ENCODE assay signal across 25 cellular contexts in genomic region chr22:37248251-37248650, GRCh38. TPM values are rescaled to one million over a fixed set of nuclear protein-coding genes. Genes with fewer than 3 reads are reported as not detected.
A peak's percentile ranks its signal among the peaks of the same experiment; 100 is the strongest.
DNase-seq lines count a peak whose midpoint lies in the region; ATAC-seq, FAIRE-seq and TF ChIP-seq lines count a peak whose summit lies in the region.
"Had no signal": no experiment of that assay in that cellular context is flagged by ENCODE, and none has a peak within 500 bp of the region (broad histone marks: within the 10 kb centered on the region; RNA-seq: fewer than 3 reads in every experiment).

No MANE protein-coding gene starts in this region.

- H3K4me3 ChIP-seq in Karpas-422 (ENCODE audit: low read length), result peak overlapping the region; percentile 66
- H3K4me3 ChIP-seq in astrocyte (ENCODE audit: insufficient read depth, low read depth, low read length), result no peak overlapping the region
- no peak overlapping the region for H3K4me3 ChIP-seq in coronary artery
- H3K4me3 ChIP-seq: HAP-1, transverse colon had no signal

- peak overlapping the region; percentile 41 for H3K27ac Mint-ChIP-seq in activated T-cell treated with anti-CD3 and anti-CD28 coated beads, Interleukin-2, amount 50 U/mL, for 24 hours
- no peak overlapping the region for H3K27ac Mint-ChIP-seq in astrocyte (ENCODE audit: unreplicated experiment)
- peak overlapping the region in 1 of 10 donors; percentile 79 for H3K27ac Mint-ChIP-seq in naive thymus-derived CD8-positive, alpha-beta T cell

- FAIRE-seq in astrocyte (lab: Jason Lieb, UNC), result peak; percentile 20
- FAIRE-seq: kidney had no signal

- H3K9me3 Mint-ChIP-seq in activated T-cell treated with anti-CD3 and anti-CD28 coated beads, Interleukin-2, amount 50 U/mL, for 24 hours, result no peaks in the 10 kb centered on the region
- no peaks in the 10 kb centered on the region for H3K9me3 Mint-ChIP-seq in astrocyte (ENCODE audit: unreplicated experiment)
- H3K9me3 Mint-ChIP-seq in naive thymus-derived CD8-positive, alpha-beta T cell, result no peaks in the 10 kb centered on the region
- H3K9me3 Mint-ChIP-seq: neural crest cell had no signal

- no peaks in the 10 kb centered on the region for H3K27me3 Mint-ChIP-seq in activated T-cell treated with anti-CD3 and anti-CD28 coated beads, Interleukin-2, amount 50 U/mL, for 24 hours
- H3K27me3 Mint-ChIP-seq in astrocyte (ENCODE audit: low read depth, unreplicated experiment), result peaks cover 13% of the 10 kb centered on the region
- no peaks in the 10 kb centered on the region for H3K27me3 Mint-ChIP-seq in naive thymus-derived CD8-positive, alpha-beta T cell

- peaks cover 8% of the 10 kb centered on the region for H3K36me3 Mint-ChIP-seq in activated T-cell treated with anti-CD3 and anti-CD28 coated beads, Interleukin-2, amount 50 U/mL, for 24 hours (ENCODE audit: low read depth)
- H3K36me3 Mint-ChIP-seq in astrocyte (ENCODE audit: low read depth, unreplicated experiment), result no peaks in the 10 kb centered on the region
- H3K36me3 Mint-ChIP-seq in naive thymus-derived CD8-positive, alpha-beta T cell, result no peaks in the 10 kb centered on the region

- peak overlapping the region; percentile 97 for H3K27ac ChIP-seq in Karpas-422 (ENCODE audit: low read length)
- no peak overlapping the region for H3K27ac ChIP-seq in astrocyte (ENCODE audit: low read depth, low read length)
- H3K27ac ChIP-seq in coronary artery, result no peak overlapping the region
- H3K27ac ChIP-seq: C4-2B, HL-60, VCaP had no signal

- H3K79me2 ChIP-seq in Karpas-422 (ENCODE audit: low read length) (peaks cover 9% of the 10 kb centered on the region; the same call in 1 of the 2 replicates), astrocyte (ENCODE audit: insufficient read depth, low read length) (no peaks in the 10 kb centered on the region)

- H3K9me3 ChIP-seq in Karpas-422 (ENCODE audit: low read length), result no peaks in the 10 kb centered on the region
- no peaks in the 10 kb centered on the region for H3K9me3 ChIP-seq in astrocyte (ENCODE audit: insufficient read depth, low read depth, low read length)
- H3K9me3 ChIP-seq: HAP-1, transverse colon had no signal

- no peaks in the 10 kb centered on the region for H4K20me1 ChIP-seq in Karpas-422 (ENCODE audit: insufficient read depth, low read depth, low read length)
- no peaks in the 10 kb centered on the region for H4K20me1 ChIP-seq in astrocyte (ENCODE audit: insufficient read depth, low read length)

- H3K4me1 ChIP-seq in Karpas-422 (ENCODE audit: low read length) (peaks cover 77% of the 10 kb centered on the region), astrocyte (ENCODE audit: insufficient read depth, low read length) (peaks cover 16% of the 10 kb centered on the region)
- H3K4me1 ChIP-seq: HAP-1 had no signal

- H2AFZ ChIP-seq in Karpas-422 (ENCODE audit: low read length) (no peak overlapping the region), astrocyte (ENCODE audit: low read depth, low read length) (no peak overlapping the region)

- no peak for TF ChIP-seq CTCF in astrocyte (IDR thresholded peaks at IDR 0.05; ENCODE audit: insufficient read depth, low read depth, low read length)
- no peak for TF ChIP-seq CTCF in coronary artery (IDR thresholded peaks at IDR 0.05)

- POLR2A ChIA-PET in naive thymus-derived CD8-positive, alpha-beta T cell (lab: Charles Lee), result interaction anchor here (0.7 to 27.3 kb wide), 3 partner anchors 10 to 249 kb away, joined by 3 to 1090 read pairs (median 4); partner anchors contain the start of gene SSTR3

- H3K9ac ChIP-seq in Karpas-422 (ENCODE audit: low read length) (peak overlapping the region; percentile 61), astrocyte (ENCODE audit: low read length) (no peak overlapping the region)

- H3K4me2 ChIP-seq in Karpas-422 (ENCODE audit: low read depth, low read length, poor library complexity, severe bottlenecking), result peak overlapping the region; percentile 60
- no peak overlapping the region for H3K4me2 ChIP-seq in astrocyte (ENCODE audit: low read length)

- DNase-seq in activated T-cell treated with anti-CD3 and anti-CD28 coated beads, Interleukin-2, amount 50 U/mL, for 24 hours, result no peak
- DNase-seq in activated T-cell treated with anti-CD3 and anti-CD28 coated beads, Interleukin-2, amount 50 U/mL, for 1 hour, result no peak
- DNase-seq in Karpas-422 (peak; percentile 89), astrocyte (ENCODE audit: low read depth) (no peak), coronary artery (ENCODE audit: low spot score) (no peak)
- DNase-seq in stimulated activated CD8-positive, alpha-beta memory T cell treated with anti-CD3 and anti-CD28 coated beads, Interleukin-4, amount 100 ng/mL, for 48 hours, result peak; percentile 38
- DNase-seq in naive thymus-derived CD8-positive, alpha-beta T cell, result no peak
- DNase-seq: anterior cingulate cortex; DMS53; hippocampal formation; kidney; NCI-H2029; SHP77 treated with DMSO at 0.1 percent for 48 hours; stimulated activated CD4-positive, alpha-beta T cell treated with anti-CD3 and anti-CD28 coated beads, Interleukin-12 subunit alpha, Interleukin-12 subunit beta, amount 100 ng/mL, for 4 hours; stimulated activated naive CD4-positive, alpha-beta T cell; transverse colon had no signal

- no peak overlapping the region for H3K4me3 Mint-ChIP-seq in activated T-cell treated with anti-CD3 and anti-CD28 coated beads, Interleukin-2, amount 50 U/mL, for 24 hours
- no peak overlapping the region for H3K4me3 Mint-ChIP-seq in astrocyte (ENCODE audit: unreplicated experiment)
- no peak overlapping the region for H3K4me3 Mint-ChIP-seq in naive thymus-derived CD8-positive, alpha-beta T cell
- H3K4me3 Mint-ChIP-seq: neural crest cell had no signal

- H3K36me3 ChIP-seq in Karpas-422 (ENCODE audit: insufficient read depth, low read length) (no peaks in the 10 kb centered on the region), astrocyte (ENCODE audit: insufficient read depth, low read length) (no peaks in the 10 kb centered on the region)
- H3K36me3 ChIP-seq: HAP-1, transverse colon had no signal

- ATAC-seq in GM19395 (IDR thresholded peaks at IDR 0.05; ENCODE audit: unreplicated experiment), result no peak
- ATAC-seq in naive thymus-derived CD8-positive, alpha-beta T cell, result no peak

- H3K9me2 ChIP-seq in Karpas-422 (replicated peaks; ENCODE audit: insufficient read depth, low read length), result no peaks in the 10 kb centered on the region

- H3K27me3 ChIP-seq in Karpas-422 (ENCODE audit: low read length) (no peaks in the 10 kb centered on the region), astrocyte (ENCODE audit: insufficient read depth, low read length) (no peaks in the 10 kb centered on the region)

- peaks cover 26% of the 10 kb centered on the region for H3K4me1 Mint-ChIP-seq in activated T-cell treated with anti-CD3 and anti-CD28 coated beads, Interleukin-2, amount 50 U/mL, for 24 hours (ENCODE audit: low read depth)
- H3K4me1 Mint-ChIP-seq in astrocyte (ENCODE audit: low read depth, unreplicated experiment), result no peaks in the 10 kb centered on the region
- peaks cover 10 to 20% (median 15%) of the 10 kb centered on the region in 4 donors for H3K4me1 Mint-ChIP-seq in naive thymus-derived CD8-positive, alpha-beta T cell

RNA-seq across cellular contexts. Expression of gene RAC2, which starts 4.2 kb away (rescaled TPM):
- 251 and 294 TPM in 2 replicates for total RNA-seq in Karpas-422 (2014; rRNA removed; shearing (Covaris generic); ENCODE audit: low replicate concordance)
- total RNA-seq in astrocyte, result 0.61 and 0.65 TPM in 2 replicates
- total RNA-seq in naive thymus-derived CD8-positive, alpha-beta T cell, result 100 to 1,000 TPM; 295 to 297 TPM
- 1,000 to 10,000 TPM in 2 of 3 donors, 100 to 1,000 TPM in 1; 740 to 1,115 (median 1,110) TPM for polyA plus RNA-seq in naive thymus-derived CD8-positive, alpha-beta T cell

RNA-seq across cellular contexts. Expression of gene CYTH4, which starts 34.1 kb away (rescaled TPM):
- total RNA-seq in Karpas-422 (2014; rRNA removed; shearing (Covaris generic); ENCODE audit: low replicate concordance), result 11.1 and 12.6 TPM in 2 replicates
- total RNA-seq in astrocyte, result not detected in 2 replicates
- total RNA-seq in naive thymus-derived CD8-positive, alpha-beta T cell, result 100 to 1,000 TPM; 177 to 193 TPM
- polyA plus RNA-seq in naive thymus-derived CD8-positive, alpha-beta T cell, result 10 to 100 TPM; 48.9 to 60.8 (median 54.6) TPM
- total RNA-seq: chondrocyte, NCI-H460, neural crest cell had no signal

RNA-seq across cellular contexts. Expression of gene SSTR3, which starts 36.0 kb away (rescaled TPM):
- total RNA-seq in Karpas-422 (2014; rRNA removed; shearing (Covaris generic); ENCODE audit: low replicate concordance), result not detected in 2 replicates
- 0.07 TPM in 1 of 2 replicates, not detected in the other for total RNA-seq in astrocyte
- 10 to 100 TPM; 13.5 to 13.7 TPM for total RNA-seq in naive thymus-derived CD8-positive, alpha-beta T cell
- 1 to 10 TPM; 2.9 to 7.3 (median 4.2) TPM for polyA plus RNA-seq in naive thymus-derived CD8-positive, alpha-beta T cell
- total RNA-seq: chondrocyte, mesenteric fat pad, NCI-H460 had no signal

Comparison
In these comparisons a context has a peak if more than half of its experiments do, and no peak if none do; other contexts are left out.
1. DNase-seq: peak in Karpas-422 (single experiment) and stimulated activated CD8-positive, alpha-beta memory T cell treated with anti-CD3 and anti-CD28 coated beads, Interleukin-4, amount 100 ng/mL, for 48 hours (single experiment); none in activated T-cell treated with anti-CD3 and anti-CD28 coated beads, Interleukin-2, amount 50 U/mL, for 24 hours (single experiment), activated T-cell treated with anti-CD3 and anti-CD28 coated beads, Interleukin-2, amount 50 U/mL, for 1 hour (single experiment), astrocyte (single experiment), coronary artery (single experiment) and naive thymus-derived CD8-positive, alpha-beta T cell (0 of 10).
2. RNA of gene RAC2, which starts 4.2 kb away (total RNA-seq): 295 to 297 TPM in naive thymus-derived CD8-positive, alpha-beta T cell and 251 to 294 TPM in Karpas-422; 0.61 to 0.65 TPM in astrocyte; every median in the first group is over 100 times any median in the second.
3. RNA of gene SSTR3, which starts 36.0 kb away (total RNA-seq): 13.5 to 13.7 TPM in naive thymus-derived CD8-positive, alpha-beta T cell; 0.07 TPM in astrocyte and not detected in Karpas-422; every median in the first group is over 10 times any median in the second.